Comparison of ENCODE assay signal across 23 cellular contexts in the genomic region with DNA sequence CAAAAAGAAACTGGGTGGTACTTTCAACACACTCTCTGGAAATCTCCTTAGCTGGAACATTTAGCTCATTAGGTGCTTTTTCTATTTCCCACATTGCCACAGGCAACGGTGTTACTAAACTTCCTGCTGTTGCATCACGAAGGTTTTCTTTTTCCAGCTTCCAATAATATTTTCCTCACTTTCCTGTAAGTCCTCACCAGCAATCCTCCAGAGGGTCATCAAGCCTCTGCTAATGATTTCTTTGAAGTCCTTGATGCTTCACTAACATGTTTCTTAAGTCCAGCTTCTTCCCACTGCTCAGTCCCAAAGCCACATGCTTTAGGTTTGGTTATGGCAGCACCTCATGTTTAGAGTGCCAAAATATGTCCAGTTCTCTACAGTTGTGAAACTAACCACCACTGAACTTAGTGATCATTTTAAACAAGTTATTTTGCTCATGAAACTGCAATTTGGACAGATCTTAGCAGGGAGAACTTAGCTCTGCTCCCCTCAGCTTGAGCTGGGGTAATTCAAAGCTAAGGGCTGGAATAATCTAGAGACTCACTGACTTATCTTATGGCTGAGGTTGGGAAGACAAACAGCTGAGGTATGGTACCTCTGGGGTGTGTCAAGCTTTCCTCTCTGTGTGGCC. TPM values are rescaled to one million over a fixed set of nuclear protein-coding genes. Genes with fewer than 3 reads are reported as not detected.
A peak's percentile ranks its signal among the peaks of the same experiment; 100 is the strongest.
DNase-seq lines count a peak whose midpoint lies in the region; ATAC-seq and TF ChIP-seq lines count a peak whose summit lies in the region.
"Had no signal": no experiment of that assay in that cellular context is flagged by ENCODE, and none has a peak within 500 bp of the region (broad histone marks: within the 10 kb centered on the region; RNA-seq: fewer than 3 reads in every experiment).

No MANE protein-coding gene starts in this region.

- no peak overlapping the region for H3K4me3 Mint-ChIP-seq in stimulated activated naive CD8-positive, alpha-beta T cell treated with anti-CD3 and anti-CD28 coated beads, Interleukin-15, Interleukin-2, amounts not matched to agents 100 ng/mL and 50 ng/mL, for 24 hours
- no peak overlapping the region for H3K4me3 Mint-ChIP-seq in activated T-cell treated with anti-CD3 and anti-CD28 coated beads, Interleukin-2, amount 50 U/mL, for 24 hours
- H3K4me3 Mint-ChIP-seq in activated T-helper 17 cell treated with anti-CD3 and anti-CD28 coated beads, Interleukin-2, amount 50 U/mL, for 72 hours, result no peak overlapping the region
- H3K4me3 Mint-ChIP-seq: activated naive CD8-positive, alpha-beta T cell treated with anti-CD3 and anti-CD28 coated beads, Interleukin-2, amount 10 ng/mL, durations not matched to agents 7 days and 5 days; CD8-positive, alpha-beta T cell; HFFc6; naive B cell had no signal

- DNase-seq in stimulated activated naive CD8-positive, alpha-beta T cell treated with anti-CD3 and anti-CD28 coated beads, Interleukin-15, Interleukin-2, amounts not matched to agents 100 U/mL and 50 U/mL, for 24 hours, result no peak
- DNase-seq in dermis blood vessel endothelial cell (peak; percentile 61), lower lobe of right lung (no peak), SHP77 treated with DMSO at 0.1 percent for 48 hours (lab: John Stamatoyannopoulos, UW) (no peak)
- DNase-seq in activated T-cell treated with anti-CD3 and anti-CD28 coated beads, Interleukin-2, amount 50 U/mL, for 24 hours, result no peak
- DNase-seq: activated CD4-positive, alpha-beta T cell treated with anti-CD3 and anti-CD28 coated beads, Interleukin-2, amount 50 U/mL, for 1 hour; activated naive CD8-positive, alpha-beta T cell treated with anti-CD3 and anti-CD28 coated beads, Interleukin-2, amount 10 ng/mL, durations not matched to agents 7 days and 5 days; activated T-cell treated with anti-CD3 and anti-CD28 coated beads, Interleukin-2, amount 50 U/mL, for 48 hours; CD8-positive, alpha-beta T cell; DMS79 treated with DMSO at 0.1 percent for 48 hours; erythroblast; HFFc6; left colon; naive B cell; NCI-H2029 treated with DMSO at 0.1 percent for 48 hours; NCI-H524; OCI-M1; SK-N-SH; upper lobe of left lung had no signal

- no peaks in the 10 kb centered on the region for H3K4me1 ChIP-seq in lower lobe of right lung
- H3K4me1 ChIP-seq: parathyroid adenoma, upper lobe of left lung had no signal

- peaks cover 22% of the 10 kb centered on the region for H3K4me1 Mint-ChIP-seq in stimulated activated naive CD8-positive, alpha-beta T cell treated with anti-CD3 and anti-CD28 coated beads, Interleukin-15, Interleukin-2, amounts not matched to agents 100 ng/mL and 50 ng/mL, for 24 hours (ENCODE audit: low read depth)
- peaks cover 20% of the 10 kb centered on the region for H3K4me1 Mint-ChIP-seq in activated T-cell treated with anti-CD3 and anti-CD28 coated beads, Interleukin-2, amount 50 U/mL, for 24 hours (ENCODE audit: low read depth)
- no peaks in the 10 kb centered on the region for H3K4me1 Mint-ChIP-seq in activated T-helper 17 cell treated with anti-CD3 and anti-CD28 coated beads, Interleukin-2, amount 50 U/mL, for 72 hours

- no peak for TF ChIP-seq CTCF in lower lobe of right lung (IDR thresholded peaks at IDR 0.05)

- H3K27me3 ChIP-seq in lower lobe of right lung (ENCODE audit: low read depth), result no peaks in the 10 kb centered on the region
- H3K27me3 ChIP-seq: upper lobe of left lung had no signal

- no peaks in the 10 kb centered on the region for H3K36me3 Mint-ChIP-seq in stimulated activated naive CD8-positive, alpha-beta T cell treated with anti-CD3 and anti-CD28 coated beads, Interleukin-15, Interleukin-2, amounts not matched to agents 100 ng/mL and 50 ng/mL, for 24 hours (ENCODE audit: low read depth)
- H3K36me3 Mint-ChIP-seq in activated T-cell treated with anti-CD3 and anti-CD28 coated beads, Interleukin-2, amount 50 U/mL, for 24 hours (ENCODE audit: low read depth), result no peaks in the 10 kb centered on the region
- H3K36me3 Mint-ChIP-seq in activated T-helper 17 cell treated with anti-CD3 and anti-CD28 coated beads, Interleukin-2, amount 50 U/mL, for 72 hours (ENCODE audit: low read depth), result no peaks in the 10 kb centered on the region
- H3K36me3 Mint-ChIP-seq: CD8-positive, alpha-beta T cell; naive B cell had no signal

- no peak for ATAC-seq in stimulated activated naive CD8-positive, alpha-beta T cell treated with anti-CD3 and anti-CD28 coated beads, Interleukin-15, Interleukin-2, amounts not matched to agents 100 U/mL and 50 U/mL, for 24 hours
- ATAC-seq in lower lobe of right lung (peak; percentile 47 to 66), HG02763 (IDR thresholded peaks at IDR 0.05; ENCODE audit: unreplicated experiment) (no peak)
- no peak for ATAC-seq in activated T-helper 17 cell treated with anti-CD3 and anti-CD28 coated beads, Interleukin-2, amount 50 U/mL, for 72 hours (replicated peaks)
- ATAC-seq: CD8-positive, alpha-beta T cell; left colon had no signal

- H3K36me3 ChIP-seq in lower lobe of right lung, result no peaks in the 10 kb centered on the region
- H3K36me3 ChIP-seq: upper lobe of left lung had no signal

- no peak overlapping the region for H3K4me3 ChIP-seq in lower lobe of right lung
- H3K4me3 ChIP-seq: upper lobe of left lung had no signal

- intact Hi-C loops in lower lobe of right lung (cut with DNase I), result no loop called here

- H3K27ac ChIP-seq in lower lobe of right lung, result no peak overlapping the region
- H3K27ac ChIP-seq: parathyroid adenoma had no signal

- H3K27ac Mint-ChIP-seq in stimulated activated naive CD8-positive, alpha-beta T cell treated with anti-CD3 and anti-CD28 coated beads, Interleukin-15, Interleukin-2, amounts not matched to agents 100 ng/mL and 50 ng/mL, for 24 hours, result peak overlapping the region; percentile 5
- no peak overlapping the region for H3K27ac Mint-ChIP-seq in activated T-cell treated with anti-CD3 and anti-CD28 coated beads, Interleukin-2, amount 50 U/mL, for 24 hours
- no peak overlapping the region for H3K27ac Mint-ChIP-seq in activated T-helper 17 cell treated with anti-CD3 and anti-CD28 coated beads, Interleukin-2, amount 50 U/mL, for 72 hours
- H3K27ac Mint-ChIP-seq: activated naive CD8-positive, alpha-beta T cell treated with anti-CD3 and anti-CD28 coated beads, Interleukin-2, amount 10 ng/mL, durations not matched to agents 7 days and 5 days; CD8-positive, alpha-beta T cell; HFFc6; naive B cell had no signal

- no peaks in the 10 kb centered on the region for H3K9me3 ChIP-seq in lower lobe of right lung
- H3K9me3 ChIP-seq: SK-N-SH, upper lobe of left lung had no signal

- H3K27me3 Mint-ChIP-seq in stimulated activated naive CD8-positive, alpha-beta T cell treated with anti-CD3 and anti-CD28 coated beads, Interleukin-15, Interleukin-2, amounts not matched to agents 100 ng/mL and 50 ng/mL, for 24 hours, result no peaks in the 10 kb centered on the region
- no peaks in the 10 kb centered on the region for H3K27me3 Mint-ChIP-seq in activated T-cell treated with anti-CD3 and anti-CD28 coated beads, Interleukin-2, amount 50 U/mL, for 24 hours
- H3K27me3 Mint-ChIP-seq in activated T-helper 17 cell treated with anti-CD3 and anti-CD28 coated beads, Interleukin-2, amount 50 U/mL, for 72 hours, result peaks cover 3% of the 10 kb centered on the region
- H3K27me3 Mint-ChIP-seq: activated naive CD8-positive, alpha-beta T cell treated with anti-CD3 and anti-CD28 coated beads, Interleukin-2, amount 10 ng/mL, durations not matched to agents 7 days and 5 days had no signal

- H3K9me3 Mint-ChIP-seq in stimulated activated naive CD8-positive, alpha-beta T cell treated with anti-CD3 and anti-CD28 coated beads, Interleukin-15, Interleukin-2, amounts not matched to agents 100 ng/mL and 50 ng/mL, for 24 hours, result no peaks in the 10 kb centered on the region
- no peaks in the 10 kb centered on the region for H3K9me3 Mint-ChIP-seq in activated T-cell treated with anti-CD3 and anti-CD28 coated beads, Interleukin-2, amount 50 U/mL, for 24 hours
- H3K9me3 Mint-ChIP-seq in activated T-helper 17 cell treated with anti-CD3 and anti-CD28 coated beads, Interleukin-2, amount 50 U/mL, for 72 hours, result no peaks in the 10 kb centered on the region
- H3K9me3 Mint-ChIP-seq: CD8-positive, alpha-beta T cell had no signal

RNA-seq across cellular contexts. Expression of gene RETREG1, which starts 39.9 kb away (rescaled TPM):
- total RNA-seq in dermis blood vessel endothelial cell (0.19 and 0.51 TPM in 2 replicates), lower lobe of right lung (20.6 TPM)
- total RNA-seq in activated T-helper 17 cell treated with anti-CD3 and anti-CD28 coated beads, Interleukin-2, amount 50 U/mL, for 72 hours, result 10 to 100 TPM in 1 of 2 donors, 1 to 10 TPM in 1; 8.4 to 13.5 TPM

Comparison
In these comparisons a context has a peak if more than half of its experiments do, and no peak if none do; other contexts are left out.
1. ATAC-seq: peak in lower lobe of right lung (2 of 2); none in stimulated activated naive CD8-positive, alpha-beta T cell treated with anti-CD3 and anti-CD28 coated beads, Interleukin-15, Interleukin-2, amounts not matched to agents 100 U/mL and 50 U/mL, for 24 hours (single experiment), HG02763 (single experiment) and activated T-helper 17 cell treated with anti-CD3 and anti-CD28 coated beads, Interleukin-2, amount 50 U/mL, for 72 hours (single experiment).